In the genomic region with DNA sequence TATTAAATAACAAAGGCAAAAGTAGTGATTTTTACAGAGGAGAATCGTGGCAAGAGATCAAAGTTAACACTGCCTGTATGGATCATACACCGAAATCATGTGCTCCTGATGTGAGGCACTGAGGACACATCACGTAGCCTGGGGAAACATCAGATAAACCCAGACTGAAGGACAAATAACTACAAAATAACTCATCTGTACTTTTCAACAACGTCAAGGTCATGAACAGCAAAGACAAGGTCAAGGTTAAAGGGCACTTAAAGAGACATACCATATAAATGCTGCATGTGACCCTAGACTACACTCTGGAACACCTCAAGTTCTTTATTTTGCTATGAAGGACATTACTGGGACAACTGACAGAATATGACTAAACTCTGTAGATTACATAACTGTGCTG, we compare ENCODE assay signal across 1 cellular context.
TF ChIP-seq lines count a peak whose summit lies in the region.

No MANE protein-coding gene starts in this region.

TF ChIP-seq in WTC11, 78 proteins besides CTCF, POLR2A, EP300 and RAD21 (continued from another document):
- TF ChIP-seq, protein P1, sequence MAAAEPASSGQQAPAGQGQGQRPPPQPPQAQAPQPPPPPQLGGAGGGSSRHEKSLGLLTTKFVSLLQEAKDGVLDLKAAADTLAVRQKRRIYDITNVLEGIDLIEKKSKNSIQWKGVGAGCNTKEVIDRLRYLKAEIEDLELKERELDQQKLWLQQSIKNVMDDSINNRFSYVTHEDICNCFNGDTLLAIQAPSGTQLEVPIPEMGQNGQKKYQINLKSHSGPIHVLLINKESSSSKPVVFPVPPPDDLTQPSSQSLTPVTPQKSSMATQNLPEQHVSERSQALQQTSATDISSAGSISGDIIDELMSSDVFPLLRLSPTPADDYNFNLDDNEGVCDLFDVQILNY (CRISPR knock-in tag; IDR thresholded peaks at IDR 0.05): no peak
- no peak for TF ChIP-seq NFE2L1 (CRISPR knock-in tag; IDR thresholded peaks at IDR 0.05)
- TF ChIP-seq, protein P2, sequence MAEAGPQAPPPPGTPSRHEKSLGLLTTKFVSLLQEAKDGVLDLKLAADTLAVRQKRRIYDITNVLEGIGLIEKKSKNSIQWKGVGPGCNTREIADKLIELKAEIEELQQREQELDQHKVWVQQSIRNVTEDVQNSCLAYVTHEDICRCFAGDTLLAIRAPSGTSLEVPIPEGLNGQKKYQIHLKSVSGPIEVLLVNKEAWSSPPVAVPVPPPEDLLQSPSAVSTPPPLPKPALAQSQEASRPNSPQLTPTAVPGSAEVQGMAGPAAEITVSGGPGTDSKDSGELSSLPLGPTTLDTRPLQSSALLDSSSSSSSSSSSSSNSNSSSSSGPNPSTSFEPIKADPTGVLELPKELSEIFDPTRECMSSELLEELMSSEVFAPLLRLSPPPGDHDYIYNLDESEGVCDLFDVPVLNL (CRISPR knock-in tag; IDR thresholded peaks at IDR 0.05; ENCODE audit: borderline replicate concordance, low read depth): no peak
- TF ChIP-seq GTF2I (CRISPR knock-in tag; conservative IDR thresholded peaks at IDR 0.05): no peak
- no peak for TF ChIP-seq SOX15 (CRISPR knock-in tag; IDR thresholded peaks at IDR 0.05)
- no peak for TF ChIP-seq MLX (CRISPR knock-in tag; IDR thresholded peaks at IDR 0.05)
- no peak for TF ChIP-seq ZNF317 (CRISPR knock-in tag; IDR thresholded peaks at IDR 0.05; ENCODE audit: borderline replicate concordance, low read depth)
